Comparison of ENCODE assay signal across 8 cellular contexts in genomic region chr20:16824664-16825063, GRCh38.
"Had no signal": no experiment of that assay in that cellular context is flagged by ENCODE, and none has a peak within 500 bp of the region (broad histone marks: within the 10 kb centered on the region; RNA-seq: fewer than 3 reads in every experiment).

No MANE protein-coding gene starts in this region.

- H3K4me3 ChIP-seq: GM12878 had no signal

- DNase-seq: GDM1, GF-D8 had no signal

- ATAC-seq: GM12878 had no signal

- FAIRE-seq: G401.6, GM12878, GM12891, GM12892, GM18507, GM19239 had no signal
